Comparison of ENCODE assay signal across 3 cellular contexts in the genomic region with DNA sequence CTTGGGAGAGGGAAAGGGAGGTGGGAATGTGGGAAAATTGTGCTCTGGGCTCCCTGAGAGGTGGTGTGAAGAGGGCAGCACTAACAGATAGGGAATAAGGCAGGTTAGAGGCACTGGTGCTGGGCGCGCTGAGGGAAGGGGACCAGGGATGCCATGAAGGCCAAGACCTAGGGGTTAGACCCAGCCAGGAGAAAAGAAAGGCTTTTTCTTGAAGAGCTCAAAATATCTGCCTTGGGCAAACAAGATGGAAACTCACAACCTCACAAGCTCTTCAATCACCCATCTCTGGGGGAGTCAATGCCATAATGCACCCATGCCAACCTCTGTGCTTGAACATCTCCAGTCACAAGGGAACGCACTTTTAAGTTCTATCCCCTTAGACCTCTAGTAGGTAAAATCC.
"Had no signal": no experiment of that assay in that cellular context is flagged by ENCODE, and none has a peak within 500 bp of the region (broad histone marks: within the 10 kb centered on the region; RNA-seq: fewer than 3 reads in every experiment).

No MANE protein-coding gene starts in this region.

- DNase-seq: GDM1, GF-D8 had no signal

- ATAC-seq: GM12878 had no signal

- H3K4me3 ChIP-seq: GM12878 had no signal
